12 cellular contexts compared by ENCODE assay signal in genomic region chrX:120144178-120144844, GRCh38. TPM values are rescaled to one million over a fixed set of nuclear protein-coding genes. Genes with fewer than 3 reads are reported as not detected.
DNase-seq lines count a peak whose midpoint lies in the region; ATAC-seq and TF ChIP-seq lines count a peak whose summit lies in the region.
"Had no signal": no experiment of that assay in that cellular context is flagged by ENCODE, and none has a peak within 500 bp of the region (broad histone marks: within the 10 kb centered on the region; RNA-seq: fewer than 3 reads in every experiment).

No MANE protein-coding gene starts in this region.

- H3K9me3 ChIP-seq in AG04450 (ENCODE audit: control insufficient read depth, insufficient read depth, low read length), result peaks cover 3% of the 10 kb centered on the region; the same call in 1 of the 2 replicates

- TF ChIP-seq CTCF in AG04450 (IDR thresholded peaks at IDR 0.05; ENCODE audit: low read depth, low read length) (no peak), choroid plexus epithelial cell (conservative IDR thresholded peaks at IDR 0.05; ENCODE audit: low read depth, low read length) (no peak), natural killer cell (IDR thresholded peaks at IDR 0.05) (no peak)

- H3K27ac ChIP-seq in AG04450 (ENCODE audit: low read depth, low read length), result peak overlapping the region; percentile 65
- H3K27ac ChIP-seq: C4-2B, skin epidermis had no signal

- ATAC-seq in natural killer cell (no peak), HG02973 (IDR thresholded peaks at IDR 0.05; ENCODE audit: unreplicated experiment) (no peak), HG03045 (IDR thresholded peaks at IDR 0.05; ENCODE audit: unreplicated experiment) (no peak)

- intact Hi-C loops in natural killer cell (cut with micrococcal nuclease), result no loop called here

- POLR2A ChIA-PET in AG04450 (lab: Yijun Ruan, JAX), result no interaction called here

- H3K27me3 Mint-ChIP-seq in natural killer cell (ENCODE audit: low read depth in 2 of 2), result peaks cover 0 to 12% of the 10 kb centered on the region in 2 donors

- H3K9me3 Mint-ChIP-seq in natural killer cell, result no peaks in the 10 kb centered on the region

- H3K36me3 Mint-ChIP-seq in natural killer cell, result no peaks in the 10 kb centered on the region

- peak overlapping the region; percentile 69 for H3K4me3 Mint-ChIP-seq in natural killer cell

- CTCF ChIA-PET in AG04450 (lab: Charles Lee), result no interaction called here

- H3K27ac Mint-ChIP-seq in natural killer cell, result peak overlapping the region; percentile 19 to 79

- peak overlapping the region; percentile 35 for H3K4me3 ChIP-seq in AG04450 (ENCODE audit: low read depth, low read length)
- H3K4me3 ChIP-seq in choroid plexus epithelial cell (ENCODE audit: low read depth, low read length), result no peak overlapping the region
- H3K4me3 ChIP-seq: skin epidermis had no signal

- DNase-seq in AG04450 (ENCODE audit: low read depth, low spot score) (no peak), HT-29 (ENCODE audit: low spot score) (peak; percentile 33), choroid plexus epithelial cell (ENCODE audit: low read depth) (peak; percentile 21), natural killer cell (no peak), kidney glomerular epithelial cell (lab: John Stamatoyannopoulos, UW) (no peak)
- no peak for DNase-seq in stimulated activated CD4-positive, alpha-beta T cell treated with anti-CD3 and anti-CD28 coated beads, Interleukin-12 subunit alpha, Interleukin-12 subunit beta, amount 100 ng/mL, for 4 hours
- DNase-seq: activated CD4-positive, alpha-beta T cell treated with anti-CD3 and anti-CD28 coated beads, Interleukin-2, amount 50 U/mL, for 48 hours; NCI-H1417 had no signal

- no peaks in the 10 kb centered on the region for H3K27me3 ChIP-seq in AG04450 (ENCODE audit: control insufficient read depth, insufficient read depth, low read length)

- H3K4me1 Mint-ChIP-seq in natural killer cell, result peaks cover 45 to 53% of the 10 kb centered on the region in 2 donors

RNA-seq across cellular contexts. Expression of gene RHOXF2, which starts 14.1 kb away (rescaled TPM):
- not detected in 2 replicates for polyA plus RNA-seq in AG04450 (2011; rRNA removed)
- polyA minus RNA-seq in AG04450 (2011; rRNA and poly(A)+ RNA removed), result not detected in 2 replicates
- total RNA-seq in HT-29 (2014; rRNA removed; shearing (Covaris generic)), result not detected in 2 replicates
- total RNA-seq in natural killer cell, result not detected

RNA-seq across cellular contexts. Expression of gene RHOXF1, which starts 28.6 kb away (rescaled TPM):
- not detected in 2 replicates for polyA plus RNA-seq in AG04450 (2011; rRNA removed)
- not detected in 2 replicates for polyA minus RNA-seq in AG04450 (2011; rRNA and poly(A)+ RNA removed)
- total RNA-seq in HT-29 (2014; rRNA removed; shearing (Covaris generic)), result not detected in 2 replicates
- total RNA-seq in natural killer cell, result 1 to 10 TPM in 2 of 3 donors, not detected in 1; 1.4 to 2.6 TPM

Comparison
In these comparisons a context has a peak if more than half of its experiments do, and no peak if none do; other contexts are left out.
1. DNase-seq: peak in HT-29 (single experiment) and choroid plexus epithelial cell (single experiment); none in AG04450 (single experiment), natural killer cell (single experiment), kidney glomerular epithelial cell (single experiment) and stimulated activated CD4-positive, alpha-beta T cell treated with anti-CD3 and anti-CD28 coated beads, Interleukin-12 subunit alpha, Interleukin-12 subunit beta, amount 100 ng/mL, for 4 hours (single experiment).